In the genomic region with DNA sequence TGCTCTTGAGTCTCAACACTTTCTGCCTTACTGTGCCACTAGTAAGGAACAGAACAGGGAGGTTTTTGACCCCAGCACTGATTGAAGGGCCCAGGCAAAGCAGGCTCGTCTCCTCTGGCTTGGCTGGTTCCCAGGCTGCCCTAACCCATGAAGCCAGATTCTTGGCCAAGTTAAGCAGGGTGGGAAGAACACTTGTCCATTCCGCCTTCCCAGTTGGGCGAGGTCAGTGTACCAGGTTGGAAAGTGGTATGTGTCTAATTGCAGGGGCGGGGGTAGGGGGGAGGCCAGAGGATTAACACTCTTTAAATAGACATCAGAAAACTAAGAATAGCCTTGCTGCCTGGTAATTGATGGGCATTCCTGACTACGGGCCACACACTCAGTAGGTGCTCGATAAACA, we compare ENCODE assay signal across 25 cellular contexts. TPM values are rescaled to one million over a fixed set of nuclear protein-coding genes. Genes with fewer than 3 reads are reported as not detected.
DNase-seq lines count a peak whose midpoint lies in the region; ATAC-seq, FAIRE-seq and TF ChIP-seq lines count a peak whose summit lies in the region.
"Had no signal": no experiment of that assay in that cellular context is flagged by ENCODE, and none has a peak within 500 bp of the region (broad histone marks: within the 10 kb centered on the region; RNA-seq: fewer than 3 reads in every experiment).

No MANE protein-coding gene starts in this region.

- intact Hi-C loops in left colon (cut with DNase I, micrococcal nuclease) = no loop called here
- intact Hi-C loops in psoas muscle (cut with DNase I) = loop anchor here in 1 of 2 donors (10.0 kb wide), 1 partner anchor 59 kb away; no protein-coding TSS in a partner anchor

- ATAC-seq in gastroesophageal sphincter (no peak), left colon (peak; percentile 33), psoas muscle (peak in 3 of 4 donors; percentile 43 to 63 (median 62)), GM21619 (IDR thresholded peaks at IDR 0.05; ENCODE audit: unreplicated experiment) (no peak)
- ATAC-seq: gastrocnemius medialis; naive thymus-derived CD4-positive, alpha-beta T cell had no signal

- peak overlapping the region; percentile 25 to 70 (median 64) for H3K27ac ChIP-seq in gastroesophageal sphincter
- H3K27ac ChIP-seq in psoas muscle = no peak overlapping the region
- no peak overlapping the region for H3K27ac ChIP-seq in RWPE1
- H3K27ac ChIP-seq: BLaER1, gastrocnemius medialis, thoracic aorta had no signal

- no peak for TF ChIP-seq EP300 in gastroesophageal sphincter (IDR thresholded peaks at IDR 0.05)

- POLR2A ChIA-PET in RWPE1 (lab: Yijun Ruan, JAX; ENCODE audit: low non-redundant PET) = no interaction called here

- no peaks in the 10 kb centered on the region for H3K27me3 ChIP-seq in gastroesophageal sphincter
- no peaks in the 10 kb centered on the region for H3K27me3 ChIP-seq in psoas muscle (ENCODE audit: insufficient read depth in 3 of 3, low read length in 2 of 3)
- H3K27me3 ChIP-seq: BLaER1, gastrocnemius medialis had no signal

- peak; percentile 5 for FAIRE-seq in urothelium cell line (lab: Jason Lieb, UNC)
- FAIRE-seq: GM12892 had no signal

- no peaks in the 10 kb centered on the region for H3K9me3 ChIP-seq in gastroesophageal sphincter
- H3K9me3 ChIP-seq in psoas muscle = no peaks in the 10 kb centered on the region
- H3K9me3 ChIP-seq: BLaER1, gastrocnemius medialis, thoracic aorta had no signal

- no peak for TF ChIP-seq POLR2A in gastroesophageal sphincter (IDR thresholded peaks at IDR 0.05)

- CTCF ChIA-PET in RWPE1 (lab: Yijun Ruan, JAX) = no interaction called here

- H3K4me1 ChIP-seq in gastroesophageal sphincter = peaks cover 2 to 100% (median 62%) of the 10 kb centered on the region in 3 donors
- peaks cover 38% of the 10 kb centered on the region for H3K4me1 ChIP-seq in psoas muscle

- 21% methylated on average over 4 to 6 of the region's 6 CpGs for WGBS in gastroesophageal sphincter (ENCODE audit: low coverage in 1 of 2), 2 donors
- 21 to 23% (median 22%) methylated on average over 6 of the region's 6 CpGs for WGBS in psoas muscle, 3 donors

- H3K4me3 ChIP-seq in gastroesophageal sphincter (no peak overlapping the region), psoas muscle (no peak overlapping the region)
- H3K4me3 ChIP-seq: BLaER1, gastrocnemius medialis, thoracic aorta had no signal

- H3K36me3 ChIP-seq in gastroesophageal sphincter (peaks cover 0 to 3% of the 10 kb centered on the region in 2 donors), psoas muscle (ENCODE audit: insufficient read depth in 1 of 2, low read depth in 1 of 2) (no peaks in the 10 kb centered on the region)
- H3K36me3 ChIP-seq: BLaER1, gastrocnemius medialis, thoracic aorta had no signal

- DNase-seq in left colon (no peak), psoas muscle (no peak), urothelium cell line (ENCODE audit: low spot score) (no peak), RWPE1 (ENCODE audit: low spot score) (no peak)
- DNase-seq in stimulated activated CD4-positive, alpha-beta T cell treated with anti-CD3 and anti-CD28 coated beads, Interleukin-15, amount 100 ng/mL, for 24 hours = no peak
- DNase-seq: activated B cell treated with CpG ODN at 0.5 μM for 24 hours; activated CD4-positive, alpha-beta T cell treated with anti-CD3 and anti-CD28 coated beads, Interleukin-2, amount 10 ng/mL, durations not matched to agents 7 days and 5 days; activated effector memory CD4-positive, alpha-beta T cell treated with anti-CD3 and anti-CD28 coated beads, Interleukin-2, amount 50 U/mL, for 16 hours; activated T-cell treated with anti-CD3 and anti-CD28 coated beads, Interleukin-2, amount 50 U/mL, for 1 hour; DMS153; gastrocnemius medialis; hypothalamus; MV-4-11; naive thymus-derived CD4-positive, alpha-beta T cell; NCI-H1436 treated with DMSO at 0.1 percent for 48 hours; NCI-H774; nucleus accumbens; stimulated activated naive CD4-positive, alpha-beta T cell; T-helper 1 cell had no signal

- TF ChIP-seq CTCF in gastroesophageal sphincter (IDR thresholded peaks at IDR 0.05) (no peak), psoas muscle (IDR thresholded peaks at IDR 0.05) (no peak), RWPE1 (conservative IDR thresholded peaks at IDR 0.05; ENCODE audit: low read depth) (no peak)

RNA-seq across cellular contexts. Expression of a gene that starts 14.4 kb away (rescaled TPM):
- total RNA-seq in gastroesophageal sphincter = 100 to 1,000 TPM; 560 to 818 (median 738) TPM
- total RNA-seq in left colon = 10 to 100 TPM; 31.5 to 59.3 TPM
- 100 to 1,000 TPM in 2 of 4 donors, 10 to 100 TPM in 2; 65.0 to 160 (median 92.5) TPM for total RNA-seq in psoas muscle
- 10 to 100 TPM; 58.6 to 80.7 (median 65.0) TPM for polyA plus RNA-seq in psoas muscle
- total RNA-seq: activated B cell treated with CpG ODN at 0.5 μM for 24 hours; activated CD4-positive, alpha-beta T cell treated with anti-CD3 and anti-CD28 coated beads, Interleukin-2, amount 10 ng/mL, durations not matched to agents 7 days and 5 days had no signal
- polyA plus RNA-seq: IgD-negative memory B cell; naive thymus-derived CD4-positive, alpha-beta T cell had no signal

Comparison
In these comparisons a context has a peak if more than half of its experiments do, and no peak if none do; other contexts are left out.
1. ATAC-seq: peak in left colon (single experiment) and psoas muscle (3 of 4); none in gastroesophageal sphincter (single experiment) and GM21619 (single experiment).
2. H3K27ac ChIP-seq: peak in gastroesophageal sphincter (4 of 4); none in psoas muscle (single experiment) and RWPE1 (single experiment).